In genomic region chr10:90856261-90856660, GRCh38 we compare ENCODE assay signal across 12 cellular contexts. TPM values are rescaled to one million over a fixed set of nuclear protein-coding genes. Genes with fewer than 3 reads are reported as not detected.
DNase-seq lines count a peak whose midpoint lies in the region; ATAC-seq, FAIRE-seq and TF ChIP-seq lines count a peak whose summit lies in the region.
"Had no signal": no experiment of that assay in that cellular context is flagged by ENCODE, and none has a peak within 500 bp of the region (broad histone marks: within the 10 kb centered on the region; RNA-seq: fewer than 3 reads in every experiment).

No MANE protein-coding gene starts in this region.

- peak overlapping the region; percentile 78 for H3K4me3 Mint-ChIP-seq in activated T-cell treated with anti-CD3 and anti-CD28 coated beads, Interleukin-2, amount 50 U/mL, for 24 hours
- peak overlapping the region; percentile 94 for H3K4me3 Mint-ChIP-seq in WTC11

- peaks cover 3% of the 10 kb centered on the region for H3K9me3 Mint-ChIP-seq in activated T-cell treated with anti-CD3 and anti-CD28 coated beads, Interleukin-2, amount 50 U/mL, for 24 hours
- peaks cover 19% of the 10 kb centered on the region for H3K9me3 Mint-ChIP-seq in WTC11

- TF ChIP-seq CTCF in WTC11 (IDR thresholded peaks at IDR 0.05) (no peak), foreskin keratinocyte (conservative IDR thresholded peaks at IDR 0.05) (no peak)

- peaks cover 76% of the 10 kb centered on the region for H3K27me3 Mint-ChIP-seq in activated T-cell treated with anti-CD3 and anti-CD28 coated beads, Interleukin-2, amount 50 U/mL, for 24 hours
- peaks cover 51% of the 10 kb centered on the region for H3K27me3 Mint-ChIP-seq in WTC11 (ENCODE audit: low read depth)

- no peak for TF ChIP-seq POLR2A in H54 (IDR thresholded peaks at IDR 0.05; ENCODE audit: low read depth, low read length)

- ATAC-seq in WTC11 (no peak), foreskin keratinocyte (no peak), GM18858 (IDR thresholded peaks at IDR 0.05; ENCODE audit: unreplicated experiment) (no peak)

- H3K36me3 Mint-ChIP-seq in activated T-cell treated with anti-CD3 and anti-CD28 coated beads, Interleukin-2, amount 50 U/mL, for 24 hours (ENCODE audit: low read depth), result peaks cover 2% of the 10 kb centered on the region
- peaks cover 20% of the 10 kb centered on the region for H3K36me3 Mint-ChIP-seq in WTC11

- peak overlapping the region; percentile 71 for H3K4me3 ChIP-seq in skeletal muscle cell (ENCODE audit: low read depth, low read length)

- peaks cover 16% of the 10 kb centered on the region for H3K4me1 Mint-ChIP-seq in activated T-cell treated with anti-CD3 and anti-CD28 coated beads, Interleukin-2, amount 50 U/mL, for 24 hours (ENCODE audit: low read depth)
- peaks cover 43% of the 10 kb centered on the region for H3K4me1 Mint-ChIP-seq in WTC11

- FAIRE-seq in H54 (lab: Jason Lieb, UNC), result no peak
- FAIRE-seq: pancreas had no signal

- CTCF ChIA-PET in WTC11 (lab: Charles Lee), result interaction anchor here (1.0 to 2.2 kb wide), 6 partner anchors 15 to 111 kb away, joined by 3 to 8 read pairs (median 4); partner anchors contain the start of gene RPP30

- peak overlapping the region; percentile 6 for H3K27ac ChIP-seq in foreskin keratinocyte
- H3K27ac ChIP-seq: pancreas, transverse colon had no signal

- H3K4me1 ChIP-seq in foreskin keratinocyte, result peaks cover 27% of the 10 kb centered on the region
- H3K4me1 ChIP-seq: pancreas had no signal

- POLR2A ChIA-PET in WTC11 (lab: Charles Lee), result no interaction called here

- DNase-seq in activated T-cell treated with anti-CD3 and anti-CD28 coated beads, Interleukin-2, amount 50 U/mL, for 24 hours, result no peak
- DNase-seq in activated T-cell treated with anti-CD3 and anti-CD28 coated beads, Interleukin-2, amount 50 U/mL, for 1 hour, result no peak
- DNase-seq in WTC11 (ENCODE audit: low spot score) (no peak), foreskin keratinocyte (no peak), skeletal muscle cell (ENCODE audit: low read depth) (no peak), NCI-H345 treated with DMSO at 0.1 percent for 48 hours (lab: John Stamatoyannopoulos, UW; ENCODE audit: unreplicated experiment) (no peak), H54 (ENCODE audit: insufficient read length, low spot score) (no peak)
- DNase-seq: GOT3, T1000, transverse colon had no signal

- no peaks in the 10 kb centered on the region for H3K27me3 ChIP-seq in foreskin keratinocyte

- no peak overlapping the region for H3K27ac Mint-ChIP-seq in activated T-cell treated with anti-CD3 and anti-CD28 coated beads, Interleukin-2, amount 50 U/mL, for 24 hours
- H3K27ac Mint-ChIP-seq in WTC11, result no peak overlapping the region

TF ChIP-seq in WTC11, 78 proteins besides CTCF, POLR2A, EP300 and RAD21:
- TF ChIP-seq CREB1 (CRISPR knock-in tag; IDR thresholded peaks at IDR 0.05) (no peak), ZNF219 (CRISPR knock-in tag; IDR thresholded peaks at IDR 0.05; ENCODE audit: borderline replicate concordance) (no peak), ZNF671 (CRISPR knock-in tag; IDR thresholded peaks at IDR 0.05) (no peak), USF1 (CRISPR knock-in tag; IDR thresholded peaks at IDR 0.05) (no peak)

RNA-seq across cellular contexts. Expression of gene HTR7, which starts 1.6 kb away (rescaled TPM):
- total RNA-seq in WTC11 (2021) (8.9 to 11.2 TPM (median 9.3 TPM) in 3 replicates), foreskin keratinocyte (13.3 and 15.0 TPM in 2 replicates)
- polyA plus RNA-seq in foreskin keratinocyte, result 5.7 and 5.9 TPM in 2 replicates

RNA-seq across cellular contexts. Expression of gene RPP30, which starts 15.5 kb away (rescaled TPM):
- total RNA-seq in WTC11 (2021) (50.3 to 56.4 TPM (median 53.0 TPM) in 3 replicates), foreskin keratinocyte (49.9 and 50.2 TPM in 2 replicates)
- polyA plus RNA-seq in foreskin keratinocyte, result 55.0 and 61.6 TPM in 2 replicates
